ENCODE assay signal across 24 cellular contexts in the genomic region with DNA sequence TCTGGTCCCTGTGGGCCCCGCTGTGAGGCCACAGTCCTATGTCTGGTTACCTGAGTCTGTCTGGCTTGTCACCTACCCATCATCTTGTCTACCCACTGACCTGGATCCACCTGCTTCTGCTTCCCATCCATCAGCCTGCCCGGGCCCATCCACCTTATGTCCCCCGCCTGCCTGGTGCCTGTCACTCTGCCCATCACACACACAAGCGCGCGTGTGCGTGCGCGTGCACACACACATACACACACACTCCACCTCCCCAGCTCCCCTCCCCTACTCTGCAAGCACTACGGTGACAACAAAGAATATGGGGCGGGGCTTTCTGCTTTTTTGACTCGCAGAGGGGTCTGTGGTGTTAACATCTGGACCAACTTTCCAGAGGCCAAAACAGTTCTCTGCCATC. TPM values are rescaled to one million over a fixed set of nuclear protein-coding genes. Genes with fewer than 3 reads are reported as not detected.
"Had no signal": no experiment of that assay in that cellular context is flagged by ENCODE, and none has a peak within 500 bp of the region (broad histone marks: within the 10 kb centered on the region; RNA-seq: fewer than 3 reads in every experiment).

No MANE protein-coding gene starts in this region.

- H3K27me3 ChIP-seq: ovary, right lobe of liver, vagina had no signal

- H3K4me1 ChIP-seq: psoas muscle, right lobe of liver, sigmoid colon, thyroid gland, tibial nerve, upper lobe of left lung, vagina had no signal

- H3K4me3 ChIP-seq: ovary, psoas muscle, right lobe of liver, sigmoid colon, stomach, thoracic aorta, thyroid gland, tibial nerve, upper lobe of left lung, vagina had no signal

- H3K9me3 ChIP-seq: ovary, psoas muscle, right lobe of liver, sigmoid colon, stomach, thoracic aorta, thyroid gland, tibial nerve, upper lobe of left lung, vagina had no signal

- H3K36me3 ChIP-seq: ovary, right lobe of liver, sigmoid colon, stomach, thoracic aorta, thyroid gland, tibial nerve, upper lobe of left lung, vagina had no signal

- DNase-seq: naive B cell; naive thymus-derived CD8-positive, alpha-beta T cell; nephron progenitor cell; occipital lobe; ovary; psoas muscle; right lobe of liver; sigmoid colon; small intestine; stimulated activated CD4-positive, alpha-beta T cell treated with anti-CD3 and anti-CD28 coated beads, Interleukin-15, amount 100 ng/mL, for 24 hours; stimulated activated CD4-positive, alpha-beta T cell treated with anti-CD3 and anti-CD28 coated beads, Interleukin-2, amount 100 ng/mL, for 24 hours; stimulated activated CD4-positive, alpha-beta T cell treated with anti-CD3 and anti-CD28 coated beads, Interleukin-2, amount 100 ng/mL, for 48 hours; stimulated activated CD4-positive, alpha-beta T cell treated with anti-CD3 and anti-CD28 coated beads, Interleukin-4, amount 100 ng/mL, for 4 hours; stimulated activated CD8-positive, alpha-beta memory T cell treated with anti-CD3 and anti-CD28 coated beads, Interleukin-4, amount 100 ng/mL, for 48 hours; stimulated activated naive B cell treated with anti-CD40 and anti-IgM and Interleukin-4, amounts not matched to agents 10 μg/mL and 1 μg/mL and 100 μg/mL, for 72 hours; stimulated activated naive CD4-positive, alpha-beta T cell treated with Interleukin-2 at 50 U/mL for 16 hours; stomach; thyroid gland; trophoblast cell had no signal

- H3K27ac ChIP-seq: ovary, parathyroid adenoma, psoas muscle, right lobe of liver, sigmoid colon, stomach, thoracic aorta, thyroid gland, tibial nerve, upper lobe of left lung, vagina had no signal

- H3K9ac ChIP-seq: parathyroid adenoma had no signal

- H2AFZ ChIP-seq: parathyroid adenoma had no signal

RNA-seq across cellular contexts. Expression of gene CDH22, which starts 8.0 kb away (rescaled TPM):
- polyA plus RNA-seq: naive thymus-derived CD8-positive, alpha-beta T cell had no signal
